13 cellular contexts compared by ENCODE assay signal in the genomic region with DNA sequence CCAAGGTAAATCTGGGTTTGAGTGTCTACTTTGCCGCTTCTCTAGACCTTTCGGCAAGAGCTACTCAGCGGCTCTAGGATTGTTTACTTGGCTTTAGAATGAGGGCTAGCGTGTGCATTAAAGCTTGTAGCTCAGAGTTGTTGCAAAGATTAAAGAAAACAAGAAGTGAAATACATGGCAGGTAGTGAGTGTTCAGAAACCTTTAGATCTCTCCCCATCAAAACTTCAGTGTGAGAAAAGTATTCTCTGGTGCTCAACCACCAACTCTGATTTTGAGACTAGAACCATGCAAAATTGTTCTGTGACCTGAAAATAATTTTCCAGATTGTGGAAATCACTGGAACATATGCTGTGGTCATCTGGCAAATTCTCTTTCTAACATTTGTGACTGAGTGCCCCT.
A peak's percentile ranks its signal among the peaks of the same experiment; 100 is the strongest.
DNase-seq lines count a peak whose midpoint lies in the region; ATAC-seq, FAIRE-seq and TF ChIP-seq lines count a peak whose summit lies in the region.
"Had no signal": no experiment of that assay in that cellular context is flagged by ENCODE, and none has a peak within 500 bp of the region (broad histone marks: within the 10 kb centered on the region; RNA-seq: fewer than 3 reads in every experiment).

No MANE protein-coding gene starts in this region.

- no peak for TF ChIP-seq CTCF in left lung (IDR thresholded peaks at IDR 0.05)
- TF ChIP-seq CTCF in transverse colon (IDR thresholded peaks at IDR 0.05) = no peak

- 76 to 88% methylated on average over 4 of the region's 4 CpGs for whole genome bisulfite sequencing in transverse colon (ENCODE audit: low coverage in 1 of 2), 2 donors

- no peaks in the 10 kb centered on the region for H3K4me1 ChIP-seq in left lung
- H3K4me1 ChIP-seq in transverse colon = peaks cover 0 to 12% (median 0%) of the 10 kb centered on the region in 4 donors

- intact Hi-C loops in left lung (cut with DNase I) (loop anchor here in 1 of 2 donors (10.0 kb wide), 1 partner anchor 421 kb away; no protein-coding TSS in a partner anchor), transverse colon (cut with DNase I; ENCODE audit: low total_unique reads) (no loop called here)
- intact Hi-C loops in activated CD4-positive, alpha-beta T cell treated with anti-CD3 and anti-CD28 coated beads, Interleukin-2, amount 10 ng/mL, durations not matched to agents 24 days and 14 days (cut with micrococcal nuclease) = no loop called here

- ATAC-seq in GM18873 (IDR thresholded peaks at IDR 0.05; ENCODE audit: low FRiP score, unreplicated experiment) = peak; percentile 49
- ATAC-seq in GM21717 (IDR thresholded peaks at IDR 0.05; ENCODE audit: unreplicated experiment) = peak; percentile 65
- ATAC-seq in HG03159 (IDR thresholded peaks at IDR 0.05; ENCODE audit: unreplicated experiment) = peak; percentile 50
- peak; percentile 82 for ATAC-seq in left lung

- H3K36me3 Mint-ChIP-seq in activated CD4-positive, alpha-beta T cell treated with anti-CD3 and anti-CD28 coated beads, Interleukin-2, amount 10 ng/mL, durations not matched to agents 24 days and 14 days (ENCODE audit: low read depth) = no peaks in the 10 kb centered on the region
- H3K36me3 Mint-ChIP-seq: CD4-positive, CD25-positive, alpha-beta regulatory T cell had no signal

- H3K4me3 ChIP-seq in left lung (no peak overlapping the region), transverse colon (no peak overlapping the region)
- H3K4me3 ChIP-seq: PC-9 had no signal

- H3K9me3 ChIP-seq in left lung = no peaks in the 10 kb centered on the region
- H3K9me3 ChIP-seq in transverse colon = no peaks in the 10 kb centered on the region

- no peak for TF ChIP-seq EP300 in transverse colon (IDR thresholded peaks at IDR 0.05; ENCODE audit: low read depth)

- FAIRE-seq in HTR-8/SVneo (lab: Jason Lieb, UNC) = no peak

- no peak for TF ChIP-seq POLR2A in transverse colon (IDR thresholded peaks at IDR 0.05)

- in situ Hi-C loops in transverse colon (cut with MboI; ENCODE audit: low pct_ligation_motif_present in 1 of 4, low pct_unique_long_range_greater_than_20kb in 1 of 4, low sequenced_read_pairs in 3 of 4) = loop anchor here in 2 of 4 donors (10.0 kb wide), 1 partner anchor 171 kb away; no protein-coding TSS in a partner anchor

- no peaks in the 10 kb centered on the region for H3K4me1 Mint-ChIP-seq in activated CD4-positive, alpha-beta T cell treated with anti-CD3 and anti-CD28 coated beads, Interleukin-2, amount 10 ng/mL, durations not matched to agents 24 days and 14 days
- H3K4me1 Mint-ChIP-seq: CD4-positive, CD25-positive, alpha-beta regulatory T cell had no signal

- H3K4me3 Mint-ChIP-seq in activated CD4-positive, alpha-beta T cell treated with anti-CD3 and anti-CD28 coated beads, Interleukin-2, amount 10 ng/mL, durations not matched to agents 24 days and 14 days = no peak overlapping the region
- H3K4me3 Mint-ChIP-seq: activated T-cell treated with anti-CD3 and anti-CD28 coated beads, Interleukin-2, amount 50 U/mL, for 24 hours; CD4-positive, CD25-positive, alpha-beta regulatory T cell had no signal

- no peaks in the 10 kb centered on the region for H3K9me3 Mint-ChIP-seq in activated CD4-positive, alpha-beta T cell treated with anti-CD3 and anti-CD28 coated beads, Interleukin-2, amount 10 ng/mL, durations not matched to agents 24 days and 14 days

- H3K27me3 Mint-ChIP-seq in activated CD4-positive, alpha-beta T cell treated with anti-CD3 and anti-CD28 coated beads, Interleukin-2, amount 10 ng/mL, durations not matched to agents 24 days and 14 days = no peaks in the 10 kb centered on the region
- H3K27me3 Mint-ChIP-seq: activated T-cell treated with anti-CD3 and anti-CD28 coated beads, Interleukin-2, amount 50 U/mL, for 24 hours; CD4-positive, CD25-positive, alpha-beta regulatory T cell; progenitor cell of endocrine pancreas had no signal

- H3K27me3 ChIP-seq in left lung = no peaks in the 10 kb centered on the region
- H3K27me3 ChIP-seq in transverse colon = no peaks in the 10 kb centered on the region

- H3K27ac ChIP-seq in left lung (no peak overlapping the region), transverse colon (no peak overlapping the region)
- H3K27ac ChIP-seq: PC-9 had no signal

- DNase-seq in left lung = no peak
- DNase-seq in dermis blood vessel endothelial cell = no peak
- DNase-seq in activated CD4-positive, alpha-beta T cell treated with anti-CD3 and anti-CD28 coated beads, Interleukin-2, amount 10 ng/mL, durations not matched to agents 24 days and 14 days = no peak
- DNase-seq in transverse colon = no peak
- no peak for DNase-seq in HTR-8/SVneo (ENCODE audit: insufficient read length, low spot score)
- DNase-seq: activated T-cell treated with anti-CD3 and anti-CD28 coated beads, Interleukin-2, amount 50 U/mL, for 24 hours; CD4-positive, CD25-positive, alpha-beta regulatory T cell; NCI-H1930 had no signal

- no peaks in the 10 kb centered on the region for H3K36me3 ChIP-seq in left lung
- H3K36me3 ChIP-seq in transverse colon = no peaks in the 10 kb centered on the region

- no peak overlapping the region for H3K27ac Mint-ChIP-seq in activated CD4-positive, alpha-beta T cell treated with anti-CD3 and anti-CD28 coated beads, Interleukin-2, amount 10 ng/mL, durations not matched to agents 24 days and 14 days
- H3K27ac Mint-ChIP-seq: activated T-cell treated with anti-CD3 and anti-CD28 coated beads, Interleukin-2, amount 50 U/mL, for 24 hours; CD4-positive, CD25-positive, alpha-beta regulatory T cell; progenitor cell of endocrine pancreas had no signal
